10 cellular contexts compared by ENCODE assay signal in the genomic region with DNA sequence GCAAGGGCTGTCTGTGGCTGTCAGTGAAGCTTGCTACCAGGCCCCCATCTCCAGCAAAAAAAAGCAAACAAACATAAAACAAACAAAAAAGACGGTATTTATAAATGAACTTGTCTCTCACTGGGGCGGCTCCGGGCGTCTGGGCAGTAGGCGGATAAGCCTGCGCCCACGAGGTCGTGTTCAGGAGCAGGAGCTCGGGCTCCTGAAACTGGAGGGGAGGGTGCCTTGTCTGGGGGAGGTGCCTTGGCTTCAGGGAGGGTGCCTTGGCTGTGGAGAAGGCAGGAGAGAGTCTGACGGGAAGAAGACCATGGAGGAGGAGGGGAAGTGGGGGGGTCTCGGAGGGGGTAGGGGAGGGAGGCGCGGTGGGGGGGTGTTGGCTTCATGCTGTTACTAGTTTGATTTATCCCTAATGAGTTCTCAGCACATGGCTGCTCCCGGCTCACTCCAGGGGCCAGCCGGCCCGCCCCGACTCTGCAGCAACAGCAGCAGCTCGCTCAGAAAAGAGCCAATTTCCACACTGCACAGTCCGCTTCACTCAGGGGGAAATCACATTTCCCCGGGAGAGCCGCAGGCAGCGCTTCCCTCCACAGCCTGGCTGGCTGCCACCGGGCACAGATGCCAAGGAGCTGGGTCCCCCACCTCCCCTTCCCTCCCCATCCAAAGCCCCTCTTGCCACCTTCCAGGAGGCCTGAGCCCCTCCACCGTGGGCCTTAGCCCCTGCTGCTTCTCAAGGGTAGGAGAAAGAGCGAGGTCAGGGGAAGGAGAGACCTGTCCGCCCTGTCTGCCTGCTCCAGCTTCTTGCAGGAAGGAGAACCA. TPM values are rescaled to one million over a fixed set of nuclear protein-coding genes. Genes with fewer than 3 reads are reported as not detected.
DNase-seq lines count a peak whose midpoint lies in the region; ATAC-seq and TF ChIP-seq lines count a peak whose summit lies in the region.
"Had no signal": no experiment of that assay in that cellular context is flagged by ENCODE, and none has a peak within 500 bp of the region (broad histone marks: within the 10 kb centered on the region; RNA-seq: fewer than 3 reads in every experiment).

No MANE protein-coding gene starts in this region.

- ATAC-seq in left ventricle myocardium superior (peak; percentile 67), HG02642 (IDR thresholded peaks at IDR 0.05; ENCODE audit: poor library complexity, unreplicated experiment) (no peak), esophagus mucosa (no peak), HG02678 (IDR thresholded peaks at IDR 0.05; ENCODE audit: unreplicated experiment) (no peak)
- ATAC-seq: T-cell had no signal

- peaks cover 67% of the 10 kb centered on the region for H3K4me1 ChIP-seq in SJCRH30

- DNase-seq in ELF-1 (ENCODE audit: low read depth, low spot score) (peak; percentile 4), SJCRH30 (peak; percentile 47 to 49), left ventricle myocardium superior (peak; percentile 67), renal cortical epithelial cell (ENCODE audit: low read depth) (peak; percentile 67), GM13977 (ENCODE audit: low spot score) (no peak)
- DNase-seq: immature natural killer cell, T-cell had no signal

- no peaks in the 10 kb centered on the region for H3K9me3 ChIP-seq in SJCRH30 (replicated peaks)

- H3K27me3 ChIP-seq in SJCRH30 = no peaks in the 10 kb centered on the region

- TF ChIP-seq CTCF in GM13977 (IDR thresholded peaks at IDR 0.05; ENCODE audit: extremely low read depth, insufficient read depth, missing control alignments) = no peak

- H3K36me3 ChIP-seq in SJCRH30 = no peaks in the 10 kb centered on the region

- intact Hi-C loops in left ventricle myocardium superior (cut with micrococcal nuclease) = no loop called here

- in situ Hi-C loops in GM13977 (cut with MboI; ENCODE audit: low pct_unique_long_range_greater_than_20kb, low sequenced_read_pairs, unreplicated experiment) = no loop called here

- H3K4me3 ChIP-seq in SJCRH30 = no peak overlapping the region

- H3K27ac ChIP-seq in SJCRH30 = peak overlapping the region; percentile 27; the same call in 1 of the 2 replicates

RNA-seq across cellular contexts. Expression of gene PSD4, which starts 38.7 kb away (rescaled TPM):
- 1.5 and 2.1 TPM in 2 replicates for total RNA-seq in SJCRH30 (2014; rRNA removed; shearing (Covaris generic))
- total RNA-seq in left ventricle myocardium superior = 2.9 TPM
- total RNA-seq in renal cortical epithelial cell = 13.5 and 28.7 TPM in 2 replicates
- total RNA-seq in esophagus mucosa = 38.6 TPM
